In genomic region chr5:132386644-132387286, GRCh38 we compare ENCODE assay signal across 8 cellular contexts. TPM values are rescaled to one million over a fixed set of nuclear protein-coding genes. Genes with fewer than 3 reads are reported as not detected.
DNase-seq lines count a peak whose midpoint lies in the region; ATAC-seq lines count a peak whose summit lies in the region.

No MANE protein-coding gene starts in this region.

- H3K9me3 Mint-ChIP-seq in naive thymus-derived CD4-positive, alpha-beta T cell = no peaks in the 10 kb centered on the region
- no peaks in the 10 kb centered on the region for H3K9me3 Mint-ChIP-seq in stimulated activated memory B cell treated with anti-CD40 and anti-IgM and Interleukin-4, amounts not matched to agents 10 μg/mL and 1 μg/mL and 100 μg/mL, for 72 hours

- DNase-seq in Ammon's horn (ENCODE audit: low spot score) (peak; percentile 87), OCI-M1 (lab: John Stamatoyannopoulos, UW) (peak; percentile 82), activated T-cell treated with anti-CD3 and anti-CD28 coated beads for 24 hours (ENCODE audit: low read depth) (peak; percentile 67)
- DNase-seq in naive thymus-derived CD4-positive, alpha-beta T cell = peak; percentile 60 to 81 (median 74)

- no peaks in the 10 kb centered on the region for H3K27me3 ChIP-seq in esophagus (ENCODE audit: control insufficient read depth in 1 of 2, insufficient read depth in 2 of 2, low read length in 2 of 2)
- no peaks in the 10 kb centered on the region for H3K27me3 ChIP-seq in naive thymus-derived CD4-positive, alpha-beta T cell (ENCODE audit: control insufficient read depth in 2 of 2, insufficient read depth in 2 of 2, low read length in 2 of 2)

- intact Hi-C loops in naive thymus-derived CD4-positive, alpha-beta T cell (cut with micrococcal nuclease) = loop anchor here (1.0 to 5.0 kb wide), 8 partner anchors 25 to 666 kb away; partner anchors contain the start of genes GDF9 (in 1 of the 2), HSPA4 (in 1 of the 2), IL3 (in 1 of the 2) and UQCRQ (in 1 of the 2)

- CTCF ChIA-PET in naive thymus-derived CD4-positive, alpha-beta T cell (lab: Charles Lee) = interaction anchor here (0.6 to 12.5 kb wide), 30 partner anchors 8 to 634 kb away, joined by 3 to 243 read pairs (median 4); partner anchors contain the start of genes IRF1 and SLC22A5

- POLR2A ChIA-PET in naive thymus-derived CD4-positive, alpha-beta T cell (lab: Charles Lee) = interaction anchor here (0.7 to 8.0 kb wide), 12 partner anchors 8 to 117 kb away, joined by 3 to 122 read pairs (median 4); partner anchors contain the start of genes IRF1 and SLC22A5

- H3K4me3 ChIP-seq in esophagus (ENCODE audit: low read depth in 1 of 2, low read length in 2 of 2) = no peak overlapping the region
- no peak overlapping the region for H3K4me3 ChIP-seq in naive thymus-derived CD4-positive, alpha-beta T cell (ENCODE audit: low read length)

- peak overlapping the region in 3 of 10 donors; percentile 7 to 47 (median 22) for H3K4me3 Mint-ChIP-seq in naive thymus-derived CD4-positive, alpha-beta T cell
- no peak overlapping the region for H3K4me3 Mint-ChIP-seq in stimulated activated memory B cell treated with anti-CD40 and anti-IgM and Interleukin-4, amounts not matched to agents 10 μg/mL and 1 μg/mL and 100 μg/mL, for 72 hours

- no peaks in the 10 kb centered on the region for H3K9me3 ChIP-seq in esophagus (ENCODE audit: control insufficient read depth in 2 of 2, insufficient read depth in 1 of 2, low read depth in 1 of 2, low read length in 1 of 2)
- H3K9me3 ChIP-seq in naive thymus-derived CD4-positive, alpha-beta T cell (ENCODE audit: control insufficient read depth in 2 of 3, low read length in 3 of 3) = no peaks in the 10 kb centered on the region

- H3K36me3 Mint-ChIP-seq in naive thymus-derived CD4-positive, alpha-beta T cell = peaks cover 0 to 4% (median 0%) of the 10 kb centered on the region in 5 donors
- H3K36me3 Mint-ChIP-seq in stimulated activated memory B cell treated with anti-CD40 and anti-IgM and Interleukin-4, amounts not matched to agents 10 μg/mL and 1 μg/mL and 100 μg/mL, for 72 hours = no peaks in the 10 kb centered on the region

- H3K27me3 Mint-ChIP-seq in naive thymus-derived CD4-positive, alpha-beta T cell = no peaks in the 10 kb centered on the region
- H3K27me3 Mint-ChIP-seq in stimulated activated memory B cell treated with anti-CD40 and anti-IgM and Interleukin-4, amounts not matched to agents 10 μg/mL and 1 μg/mL and 100 μg/mL, for 72 hours = no peaks in the 10 kb centered on the region

- H3K27ac ChIP-seq in esophagus (ENCODE audit: low read depth in 2 of 2, low read length in 1 of 2) = peak overlapping the region; percentile 50 to 73
- H3K27ac ChIP-seq in naive thymus-derived CD4-positive, alpha-beta T cell (ENCODE audit: low read depth, low read length) = no peak overlapping the region

- peak overlapping the region; percentile 1 to 83 (median 41) for H3K27ac Mint-ChIP-seq in naive thymus-derived CD4-positive, alpha-beta T cell
- H3K27ac Mint-ChIP-seq in stimulated activated memory B cell treated with anti-CD40 and anti-IgM and Interleukin-4, amounts not matched to agents 10 μg/mL and 1 μg/mL and 100 μg/mL, for 72 hours = peak overlapping the region; percentile 16

- H3K4me1 ChIP-seq in esophagus (ENCODE audit: control insufficient read depth in 2 of 2, insufficient read depth in 2 of 2, low read length in 1 of 2) = peaks cover 7 to 19% of the 10 kb centered on the region in 2 donors
- peaks cover 15 to 19% of the 10 kb centered on the region in 2 donors for H3K4me1 ChIP-seq in naive thymus-derived CD4-positive, alpha-beta T cell (ENCODE audit: control insufficient read depth in 2 of 2, insufficient read depth in 2 of 2, low read length in 2 of 2)

- peaks cover 20 to 55% (median 29%) of the 10 kb centered on the region in 7 donors for H3K4me1 Mint-ChIP-seq in naive thymus-derived CD4-positive, alpha-beta T cell
- peaks cover 29% of the 10 kb centered on the region for H3K4me1 Mint-ChIP-seq in stimulated activated memory B cell treated with anti-CD40 and anti-IgM and Interleukin-4, amounts not matched to agents 10 μg/mL and 1 μg/mL and 100 μg/mL, for 72 hours

- peaks cover 0 to 4% of the 10 kb centered on the region in 2 donors for H3K36me3 ChIP-seq in esophagus (ENCODE audit: control insufficient read depth in 2 of 2, insufficient read depth in 2 of 2, low read length in 1 of 2)
- H3K36me3 ChIP-seq in naive thymus-derived CD4-positive, alpha-beta T cell (ENCODE audit: control insufficient read depth in 2 of 3, insufficient read depth in 3 of 3, low read length in 3 of 3) = no peaks in the 10 kb centered on the region

- WGBS in esophagus, 2 donors = 28 to 29% methylated on average over 10 of the region's 10 CpGs

- ATAC-seq in GM18873 (IDR thresholded peaks at IDR 0.05; ENCODE audit: low FRiP score, unreplicated experiment) (peak; percentile 75), HG03103 (IDR thresholded peaks at IDR 0.05; ENCODE audit: low read depth, unreplicated experiment) (peak; percentile 90)
- ATAC-seq in naive thymus-derived CD4-positive, alpha-beta T cell = peak; percentile 88
- ATAC-seq in stimulated activated memory B cell treated with anti-CD40 and anti-IgM and Interleukin-4, amounts not matched to agents 10 μg/mL and 1 μg/mL and 100 μg/mL, for 72 hours = peak; percentile 88

RNA-seq across cellular contexts. Expression of gene SLC22A5, which starts 17.3 kb away (rescaled TPM):
- 1 to 10 TPM; 3.0 to 4.1 TPM for polyA plus RNA-seq in esophagus
- total RNA-seq in naive thymus-derived CD4-positive, alpha-beta T cell = 10 to 100 TPM in 1 of 5 experiments, 1 to 10 TPM in 4; 6.8 to 10.8 (median 8.0) TPM
- polyA plus RNA-seq in naive thymus-derived CD4-positive, alpha-beta T cell = 1 to 10 TPM; 1.8 to 3.6 TPM
